31 cellular contexts compared by ENCODE assay signal in the genomic region with DNA sequence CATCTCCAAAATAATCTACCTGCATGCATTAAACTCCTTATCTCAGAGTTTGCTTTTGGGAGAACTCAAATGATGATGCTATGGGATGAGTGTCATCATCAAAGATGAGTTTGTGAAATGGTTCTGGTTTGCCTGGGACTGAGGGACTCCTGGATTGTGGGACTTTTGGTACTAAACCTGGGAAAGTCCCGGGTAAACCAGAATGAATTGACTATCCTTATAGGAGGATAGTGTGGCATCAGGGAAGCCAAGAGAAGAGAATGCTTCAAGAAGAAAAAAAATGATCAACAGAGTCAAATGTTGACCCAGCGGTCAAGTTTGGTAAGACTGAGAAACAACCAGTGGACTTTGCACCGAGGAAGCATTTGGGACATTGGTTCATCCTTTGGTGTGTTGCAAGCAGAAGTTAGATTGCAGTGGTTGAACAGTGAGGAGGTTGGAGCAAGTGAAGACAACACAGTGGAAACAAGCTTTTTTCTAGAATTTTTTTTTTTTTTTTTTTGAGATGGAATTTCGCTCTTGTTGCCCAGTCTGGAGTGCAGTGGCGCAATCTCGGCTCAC. TPM values are rescaled to one million over a fixed set of nuclear protein-coding genes. Genes with fewer than 3 reads are reported as not detected.
DNase-seq lines count a peak whose midpoint lies in the region; ATAC-seq, FAIRE-seq and TF ChIP-seq lines count a peak whose summit lies in the region.
"Had no signal": no experiment of that assay in that cellular context is flagged by ENCODE, and none has a peak within 500 bp of the region (broad histone marks: within the 10 kb centered on the region; RNA-seq: fewer than 3 reads in every experiment).

No MANE protein-coding gene starts in this region.

- no peak for TF ChIP-seq POLR2A in uterus (IDR thresholded peaks at IDR 0.05)

- no peak overlapping the region for H3K4me3 ChIP-seq in uterus
- H3K4me3 ChIP-seq: body of pancreas, GM23338, heart right ventricle, PC-9, testis had no signal

- H3K36me3 ChIP-seq in uterus = no peaks in the 10 kb centered on the region
- H3K36me3 ChIP-seq: heart right ventricle had no signal

- no peaks in the 10 kb centered on the region for H3K36me3 Mint-ChIP-seq in endothelial cell (ENCODE audit: low read depth, unreplicated experiment)
- peaks cover 46% of the 10 kb centered on the region for H3K36me3 Mint-ChIP-seq in stimulated activated memory B cell treated with anti-CD40 and anti-IgM and Interleukin-4, amounts not matched to agents 10 μg/mL and 1 μg/mL and 100 μg/mL, for 72 hours

- no peak overlapping the region for H3K27ac ChIP-seq in uterus
- H3K27ac ChIP-seq: body of pancreas, foreskin keratinocyte, PC-9, testis had no signal

- peak overlapping the region; percentile 11 for H3K4me3 Mint-ChIP-seq in endothelial cell (ENCODE audit: unreplicated experiment)
- H3K4me3 Mint-ChIP-seq in stimulated activated memory B cell treated with anti-CD40 and anti-IgM and Interleukin-4, amounts not matched to agents 10 μg/mL and 1 μg/mL and 100 μg/mL, for 72 hours = no peak overlapping the region
- H3K4me3 Mint-ChIP-seq: activated T-cell treated with anti-CD3 and anti-CD28 coated beads, Interleukin-2, amount 50 U/mL, for 4 hours; GM23338; naive thymus-derived CD8-positive, alpha-beta T cell; T-cell had no signal

- no peaks in the 10 kb centered on the region for H3K4me1 ChIP-seq in uterus
- H3K4me1 ChIP-seq: body of pancreas, foreskin keratinocyte, testis had no signal

- H3K9me3 ChIP-seq in uterus = peaks cover 0 to 7% of the 10 kb centered on the region in 2 donors
- H3K9me3 ChIP-seq: body of pancreas had no signal

- H3K27me3 ChIP-seq in uterus = no peaks in the 10 kb centered on the region
- H3K27me3 ChIP-seq: body of pancreas, foreskin keratinocyte, heart right ventricle, testis had no signal

- peaks cover 8% of the 10 kb centered on the region for H3K9me3 Mint-ChIP-seq in endothelial cell (ENCODE audit: unreplicated experiment)
- H3K9me3 Mint-ChIP-seq in stimulated activated memory B cell treated with anti-CD40 and anti-IgM and Interleukin-4, amounts not matched to agents 10 μg/mL and 1 μg/mL and 100 μg/mL, for 72 hours = peaks cover 7% of the 10 kb centered on the region

- TF ChIP-seq CTCF in endothelial cell (IDR thresholded peaks at IDR 0.05; ENCODE audit: unreplicated experiment) (no peak), uterus (IDR thresholded peaks at IDR 0.05) (no peak)

- no peak for DNase-seq in GM18507 (ENCODE audit: extremely low spot score, insufficient read length, low read depth)
- peak; percentile 96 for DNase-seq in NOMO-1 treated with DMSO at 0.1 percent for 48 hours (lab: John Stamatoyannopoulos, UW; ENCODE audit: unreplicated experiment)
- DNase-seq in endothelial cell (ENCODE audit: low spot score) = no peak
- no peak for DNase-seq in uterus
- no peak for DNase-seq in stimulated activated CD8-positive, alpha-beta memory T cell treated with anti-CD3 and anti-CD28 coated beads, Interleukin-4, amount 100 ng/mL, for 48 hours
- DNase-seq: activated CD4-positive, alpha-beta T cell treated with anti-CD3 and anti-CD28 coated beads for 4 hours; activated T-cell treated with anti-CD3 and anti-CD28 coated beads, Interleukin-2, amount 50 U/mL, for 4 hours; effector CD8-positive, alpha-beta T cell; foreskin keratinocyte; heart right ventricle; Kasumi-1; left cardiac atrium; naive thymus-derived CD8-positive, alpha-beta T cell; NCI-H1092 treated with DMSO at 0.1 percent for 48 hours; NCI-H1930; NCI-H748 treated with DMSO at 0.1 percent for 48 hours; PC-9; Right ventricle myocardium superior; small intestine; stimulated activated CD4-positive, alpha-beta T cell treated with anti-CD3 and anti-CD28 coated beads, Interleukin-2, amount 100 ng/mL, for 24 hours; T-cell; testis had no signal

- peak; percentile 26 for FAIRE-seq in GM18507 (lab: Jason Lieb, UNC)
- FAIRE-seq: G401.6, small intestine had no signal

- H3K4me1 Mint-ChIP-seq in endothelial cell (ENCODE audit: unreplicated experiment) = no peaks in the 10 kb centered on the region
- peaks cover 46% of the 10 kb centered on the region for H3K4me1 Mint-ChIP-seq in stimulated activated memory B cell treated with anti-CD40 and anti-IgM and Interleukin-4, amounts not matched to agents 10 μg/mL and 1 μg/mL and 100 μg/mL, for 72 hours
- H3K4me1 Mint-ChIP-seq: GM23338 had no signal

- intact Hi-C loops in uterus (cut with DNase I; ENCODE audit: low total_unique reads) = no loop called here

- ATAC-seq in stimulated activated memory B cell treated with anti-CD40 and anti-IgM and Interleukin-4, amounts not matched to agents 10 μg/mL and 1 μg/mL and 100 μg/mL, for 72 hours = no peak
- no peak for ATAC-seq in HG03460 (IDR thresholded peaks at IDR 0.05; ENCODE audit: unreplicated experiment)
- ATAC-seq: activated T-cell treated with anti-CD3 and anti-CD28 coated beads, Interleukin-2, amount 50 U/mL, for 4 hours; body of pancreas; foreskin keratinocyte; GM23338; heart right ventricle; left cardiac atrium; naive thymus-derived CD8-positive, alpha-beta T cell; T-cell had no signal

- H3K27me3 Mint-ChIP-seq in endothelial cell (ENCODE audit: unreplicated experiment) = peaks cover 5% of the 10 kb centered on the region
- H3K27me3 Mint-ChIP-seq in stimulated activated memory B cell treated with anti-CD40 and anti-IgM and Interleukin-4, amounts not matched to agents 10 μg/mL and 1 μg/mL and 100 μg/mL, for 72 hours = no peaks in the 10 kb centered on the region

- no peak overlapping the region for H3K27ac Mint-ChIP-seq in endothelial cell (ENCODE audit: unreplicated experiment)
- H3K27ac Mint-ChIP-seq in stimulated activated memory B cell treated with anti-CD40 and anti-IgM and Interleukin-4, amounts not matched to agents 10 μg/mL and 1 μg/mL and 100 μg/mL, for 72 hours = peak overlapping the region; percentile 11
- H3K27ac Mint-ChIP-seq: GM23338, T-cell had no signal

RNA-seq across cellular contexts. Expression of a gene that starts 33.5 kb away (rescaled TPM):
- total RNA-seq in endothelial cell (ENCODE audit: unreplicated experiment) = not detected
- under 1 TPM in 1 of 4 donors, not detected in 3; 0.55 TPM for total RNA-seq in uterus
- total RNA-seq: body of pancreas, cerebellum, foreskin keratinocyte, left cardiac atrium, mesenteric fat pad, PC-9, renal cortical epithelial cell, Right ventricle myocardium superior had no signal

RNA-seq across cellular contexts. Expression of a gene that starts 44.5 kb away (rescaled TPM):
- total RNA-seq in endothelial cell (ENCODE audit: unreplicated experiment) (122 TPM), uterus (100 to 1,000 TPM; 119 to 543 (median 221) TPM)

RNA-seq across cellular contexts. Expression of a gene that starts 58.3 kb away (rescaled TPM):
- total RNA-seq in endothelial cell (ENCODE audit: unreplicated experiment) = not detected
- total RNA-seq in uterus = under 1 TPM in 1 of 4 donors, not detected in 3; 0.14 TPM
- total RNA-seq: activated T-cell treated with anti-CD3 and anti-CD28 coated beads, Interleukin-2, amount 50 U/mL, for 4 hours; body of pancreas; cerebellum; foreskin keratinocyte; GM23338; naive thymus-derived CD8-positive, alpha-beta T cell; osteoblast; PC-9; renal cortical epithelial cell; Right ventricle myocardium superior; T-cell had no signal
